11 cellular contexts compared by ENCODE assay signal in genomic region chr4:100299019-100299418, GRCh38.
DNase-seq lines count a peak whose midpoint lies in the region; ATAC-seq and TF ChIP-seq lines count a peak whose summit lies in the region.
"Had no signal": no experiment of that assay in that cellular context is flagged by ENCODE, and none has a peak within 500 bp of the region (broad histone marks: within the 10 kb centered on the region; RNA-seq: fewer than 3 reads in every experiment).

No MANE protein-coding gene starts in this region.

- peak; percentile 41 to 43 for DNase-seq in HAP-1 (ENCODE audit: low spot score in 2 of 2)
- peak in 1 of 4 donors; percentile 29 for DNase-seq in body of pancreas
- peak; percentile 11 for DNase-seq in iPS-NIHi11 (ENCODE audit: low spot score)
- no peak for DNase-seq in activated CD8-positive, alpha-beta memory T cell treated with anti-CD3 and anti-CD28 coated beads for 24 hours
- no peak for DNase-seq in Kasumi-1 (lab: John Stamatoyannopoulos, UW)
- DNase-seq in NCI-H1417 (lab: John Stamatoyannopoulos, UW) = no peak
- DNase-seq: NCI-H345 had no signal

- in situ Hi-C loops in HAP-1 (cut with MboI; ENCODE audit: low sequenced_read_pairs) = no loop called here

- ATAC-seq in body of pancreas (peak; percentile 67), GM21786 (IDR thresholded peaks at IDR 0.05; ENCODE audit: unreplicated experiment) (no peak)
- ATAC-seq: activated naive CD4-positive, alpha-beta T cell treated with anti-CD3 and anti-CD28 coated beads, Interleukin-2, amount 50 U/mL, for 72 hours had no signal

- H3K9me3 ChIP-seq in HAP-1 = no peaks in the 10 kb centered on the region
- no peaks in the 10 kb centered on the region for H3K9me3 ChIP-seq in body of pancreas
- H3K9me3 ChIP-seq in subcutaneous abdominal adipose tissue (ENCODE audit: control insufficient read depth in 5 of 5, low read length in 5 of 5) = no peaks in the 10 kb centered on the region

- intact Hi-C loops in body of pancreas (cut with DNase I) = no loop called here

- H3K27ac ChIP-seq in body of pancreas (no peak overlapping the region), subcutaneous abdominal adipose tissue (ENCODE audit: low read depth, low read length) (peak overlapping the region; percentile 54)
- H3K27ac ChIP-seq: HL-60 had no signal

- no peak for TF ChIP-seq CTCF in body of pancreas (IDR thresholded peaks at IDR 0.05)

- WGBS in body of pancreas, 2 donors = 62 to 64% methylated on average over 1 of the region's 1 CpG

- H3K4me3 ChIP-seq in HAP-1 (no peak overlapping the region), body of pancreas (no peak overlapping the region), subcutaneous abdominal adipose tissue (ENCODE audit: low read depth in 1 of 5, low read length in 5 of 5) (no peak overlapping the region)

- H3K36me3 ChIP-seq in HAP-1 (replicated peaks) (no peaks in the 10 kb centered on the region), body of pancreas (replicated peaks in 1 of 2; ENCODE audit: insufficient read depth in 1 of 2, low read depth in 2 of 2) (no peaks in the 10 kb centered on the region), subcutaneous abdominal adipose tissue (ENCODE audit: control insufficient read depth in 5 of 5, insufficient read depth in 5 of 5, low read length in 5 of 5) (no peaks in the 10 kb centered on the region)

- no peak overlapping the region for H3K9ac ChIP-seq in subcutaneous abdominal adipose tissue (ENCODE audit: low read length in 5 of 5)

- H3K4me1 ChIP-seq in HAP-1 = peaks cover 16% of the 10 kb centered on the region
- H3K4me1 ChIP-seq in body of pancreas = no peaks in the 10 kb centered on the region
- H3K4me1 ChIP-seq in subcutaneous abdominal adipose tissue (ENCODE audit: control insufficient read depth in 5 of 5, insufficient read depth in 5 of 5, low read length in 5 of 5) = peaks cover 0 to 6% (median 0%) of the 10 kb centered on the region in 5 donors

- H3K27me3 ChIP-seq in HAP-1 (ENCODE audit: low read depth) (no peaks in the 10 kb centered on the region), body of pancreas (no peaks in the 10 kb centered on the region), subcutaneous abdominal adipose tissue (ENCODE audit: control insufficient read depth in 5 of 5, insufficient read depth in 4 of 5, low read length in 5 of 5) (no peaks in the 10 kb centered on the region)

- TF ChIP-seq POLR2A in body of pancreas (IDR thresholded peaks at IDR 0.05) = no peak

Comparison
In these comparisons a context has a peak if more than half of its experiments do, and no peak if none do; other contexts are left out.
1. DNase-seq: peak in HAP-1 (2 of 2) and iPS-NIHi11 (single experiment); none in activated CD8-positive, alpha-beta memory T cell treated with anti-CD3 and anti-CD28 coated beads for 24 hours (single experiment), Kasumi-1 (0 of 2) and NCI-H1417 (0 of 3).